19 cellular contexts compared by ENCODE assay signal in the genomic region with DNA sequence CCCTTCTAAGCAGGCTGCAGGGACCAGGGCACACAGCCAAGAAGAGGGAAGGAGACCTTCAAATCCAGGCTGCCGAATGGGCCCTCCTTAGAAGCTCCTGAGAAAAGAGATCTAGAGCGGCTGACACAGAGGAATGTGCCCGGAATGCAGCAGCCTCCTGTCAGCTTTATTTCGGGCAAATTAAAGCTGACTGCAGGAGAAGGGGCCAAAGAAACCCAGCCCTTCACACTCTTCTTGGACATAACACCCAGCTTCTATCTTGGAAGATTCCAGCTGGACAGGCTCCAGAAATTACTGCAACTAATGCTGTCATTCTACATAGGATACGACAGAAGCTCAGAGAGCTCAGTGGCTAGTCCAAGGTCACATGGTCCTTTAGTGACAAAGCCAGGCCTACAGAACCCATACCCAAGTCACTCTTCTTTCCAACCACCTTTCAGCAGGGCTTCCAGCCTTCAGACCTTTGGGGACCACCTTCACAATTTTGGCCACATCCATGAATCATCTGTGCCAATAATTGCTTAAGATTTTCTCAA.
"Had no signal": no experiment of that assay in that cellular context is flagged by ENCODE, and none has a peak within 500 bp of the region (broad histone marks: within the 10 kb centered on the region; RNA-seq: fewer than 3 reads in every experiment).

No MANE protein-coding gene starts in this region.

- H3K27me3 Mint-ChIP-seq: activated naive CD8-positive, alpha-beta T cell; stimulated activated naive CD8-positive, alpha-beta T cell treated with anti-CD3 and anti-CD28 coated beads, Interleukin-15, Interleukin-2, amounts not matched to agents 100 ng/mL and 50 ng/mL, for 24 hours had no signal

- H3K4me3 ChIP-seq: dorsolateral prefrontal cortex, tibial nerve, uterus had no signal

- DNase-seq: activated CD4-positive, alpha-beta T cell treated with anti-CD3 and anti-CD28 coated beads for 1 hour; activated gamma-delta T cell treated with Interleukin-2 at 50 U/mL for 16 hours; central memory CD4-positive, alpha-beta T cell; dorsolateral prefrontal cortex; endodermal cell; foreskin keratinocyte; mesenchymal stem cell; naive thymus-derived CD4-positive, alpha-beta T cell; small intestine; stimulated activated CD4-positive, alpha-beta T cell treated with anti-CD3 and anti-CD28 coated beads, Interleukin-15, amount 100 ng/mL, for 24 hours; stimulated activated CD4-positive, alpha-beta T cell treated with anti-CD3 and anti-CD28 coated beads, Interleukin-2, amount 100 ng/mL, for 48 hours; T-helper 17 cell; uterus; WERI-Rb-1 had no signal

- ATAC-seq: foreskin keratinocyte; naive thymus-derived CD4-positive, alpha-beta T cell; T-helper 17 cell had no signal

- H3K36me3 ChIP-seq: neutrophil, tibial nerve, uterus, WERI-Rb-1 had no signal

- H3K9me3 ChIP-seq: neutrophil, tibial nerve, uterus had no signal

- H3K27me3 ChIP-seq: foreskin keratinocyte, neutrophil, tibial nerve, uterus had no signal

- H3K27ac Mint-ChIP-seq: activated naive CD8-positive, alpha-beta T cell; endodermal cell; naive thymus-derived CD4-positive, alpha-beta T cell; stimulated activated naive CD8-positive, alpha-beta T cell treated with anti-CD3 and anti-CD28 coated beads, Interleukin-15, Interleukin-2, amounts not matched to agents 100 ng/mL and 50 ng/mL, for 24 hours; T-helper 17 cell had no signal

- H3K9me3 Mint-ChIP-seq: endodermal cell; stimulated activated naive CD8-positive, alpha-beta T cell treated with anti-CD3 and anti-CD28 coated beads, Interleukin-15, Interleukin-2, amounts not matched to agents 100 ng/mL and 50 ng/mL, for 24 hours had no signal

- H3K4me3 Mint-ChIP-seq: activated naive CD8-positive, alpha-beta T cell; endodermal cell; naive thymus-derived CD4-positive, alpha-beta T cell; stimulated activated naive CD8-positive, alpha-beta T cell treated with anti-CD3 and anti-CD28 coated beads, Interleukin-15, Interleukin-2, amounts not matched to agents 100 ng/mL and 50 ng/mL, for 24 hours; T-helper 17 cell had no signal

- H3K4me1 ChIP-seq: foreskin keratinocyte, parathyroid adenoma, tibial nerve, uterus had no signal

- H3K4me1 Mint-ChIP-seq: endodermal cell, T-helper 17 cell had no signal

- H3K27ac ChIP-seq: dorsolateral prefrontal cortex, foreskin keratinocyte, neutrophil, parathyroid adenoma, tibial nerve, uterus, WERI-Rb-1 had no signal

- H3K36me3 Mint-ChIP-seq: activated naive CD8-positive, alpha-beta T cell; naive thymus-derived CD4-positive, alpha-beta T cell had no signal
